In genomic region chr13:94947392-94947791, GRCh38 we compare ENCODE assay signal across 15 cellular contexts.
DNase-seq lines count a peak whose midpoint lies in the region; TF ChIP-seq lines count a peak whose summit lies in the region.
"Had no signal": no experiment of that assay in that cellular context is flagged by ENCODE, and none has a peak within 500 bp of the region (broad histone marks: within the 10 kb centered on the region; RNA-seq: fewer than 3 reads in every experiment).

No MANE protein-coding gene starts in this region.

- peaks cover 38% of the 10 kb centered on the region for H3K4me1 Mint-ChIP-seq in progenitor cell of endocrine pancreas (ENCODE audit: low read depth)

- peak overlapping the region; percentile 69 for H3K27ac ChIP-seq in caudate nucleus (ENCODE audit: low read depth, low read length)
- H3K27ac ChIP-seq: BLaER1, SJSA1 had no signal

- peaks cover 2% of the 10 kb centered on the region for H3K27me3 Mint-ChIP-seq in progenitor cell of endocrine pancreas

- DNase-seq in NCI-H1417 (lab: John Stamatoyannopoulos, UW) = peak in 2 of 3 experiments; percentile 39 to 69
- no peak for DNase-seq in NCI-H1417 treated with DMSO at 0.1 percent for 48 hours (lab: John Stamatoyannopoulos, UW)
- peak; percentile 61 for DNase-seq in NCI-H345 (lab: John Stamatoyannopoulos, UW)
- no peak for DNase-seq in caudate nucleus (lab: John Stamatoyannopoulos, UW)
- no peak for DNase-seq in progenitor cell of endocrine pancreas (ENCODE audit: low spot score, unreplicated experiment)
- DNase-seq in stimulated activated CD4-positive, alpha-beta T cell treated with anti-CD3 and anti-CD28 coated beads, Interleukin-2, amount 100 ng/mL, for 48 hours = no peak
- DNase-seq in HCEC 1CT = no peak
- no peak for DNase-seq in posterior vena cava (ENCODE audit: low spot score)
- DNase-seq: CD8-positive, alpha-beta T cell; DND-41; MV-4-11; NCI-H510A treated with DMSO at 0.1 percent for 48 hours; SW 1271 had no signal

- peak overlapping the region; percentile 3 for H3K27ac Mint-ChIP-seq in progenitor cell of endocrine pancreas
- H3K27ac Mint-ChIP-seq: CD8-positive, alpha-beta T cell had no signal

- no peak for TF ChIP-seq CTCF in progenitor cell of endocrine pancreas (IDR thresholded peaks at IDR 0.05; ENCODE audit: unreplicated experiment)

- intact Hi-C loops in posterior vena cava (cut with DNase I) = no loop called here

- no peaks in the 10 kb centered on the region for H3K36me3 Mint-ChIP-seq in progenitor cell of endocrine pancreas (ENCODE audit: insufficient read depth)
- H3K36me3 Mint-ChIP-seq: CD8-positive, alpha-beta T cell had no signal

- H3K9me3 Mint-ChIP-seq in progenitor cell of endocrine pancreas (ENCODE audit: low read depth) = peaks cover 4% of the 10 kb centered on the region

- H3K4me3 Mint-ChIP-seq in progenitor cell of endocrine pancreas (ENCODE audit: low read depth) = no peak overlapping the region
- H3K4me3 Mint-ChIP-seq: CD8-positive, alpha-beta T cell had no signal

Comparison
In these comparisons a context has a peak if more than half of its experiments do, and no peak if none do; other contexts are left out.
1. DNase-seq: peak in NCI-H1417 (2 of 3) and NCI-H345 (single experiment); none in NCI-H1417 treated with DMSO at 0.1 percent for 48 hours (single experiment), caudate nucleus (0 of 61), progenitor cell of endocrine pancreas (single experiment), stimulated activated CD4-positive, alpha-beta T cell treated with anti-CD3 and anti-CD28 coated beads, Interleukin-2, amount 100 ng/mL, for 48 hours (0 of 2), HCEC 1CT (single experiment) and posterior vena cava (single experiment).